ENCODE assay signal across 20 cellular contexts in the genomic region with DNA sequence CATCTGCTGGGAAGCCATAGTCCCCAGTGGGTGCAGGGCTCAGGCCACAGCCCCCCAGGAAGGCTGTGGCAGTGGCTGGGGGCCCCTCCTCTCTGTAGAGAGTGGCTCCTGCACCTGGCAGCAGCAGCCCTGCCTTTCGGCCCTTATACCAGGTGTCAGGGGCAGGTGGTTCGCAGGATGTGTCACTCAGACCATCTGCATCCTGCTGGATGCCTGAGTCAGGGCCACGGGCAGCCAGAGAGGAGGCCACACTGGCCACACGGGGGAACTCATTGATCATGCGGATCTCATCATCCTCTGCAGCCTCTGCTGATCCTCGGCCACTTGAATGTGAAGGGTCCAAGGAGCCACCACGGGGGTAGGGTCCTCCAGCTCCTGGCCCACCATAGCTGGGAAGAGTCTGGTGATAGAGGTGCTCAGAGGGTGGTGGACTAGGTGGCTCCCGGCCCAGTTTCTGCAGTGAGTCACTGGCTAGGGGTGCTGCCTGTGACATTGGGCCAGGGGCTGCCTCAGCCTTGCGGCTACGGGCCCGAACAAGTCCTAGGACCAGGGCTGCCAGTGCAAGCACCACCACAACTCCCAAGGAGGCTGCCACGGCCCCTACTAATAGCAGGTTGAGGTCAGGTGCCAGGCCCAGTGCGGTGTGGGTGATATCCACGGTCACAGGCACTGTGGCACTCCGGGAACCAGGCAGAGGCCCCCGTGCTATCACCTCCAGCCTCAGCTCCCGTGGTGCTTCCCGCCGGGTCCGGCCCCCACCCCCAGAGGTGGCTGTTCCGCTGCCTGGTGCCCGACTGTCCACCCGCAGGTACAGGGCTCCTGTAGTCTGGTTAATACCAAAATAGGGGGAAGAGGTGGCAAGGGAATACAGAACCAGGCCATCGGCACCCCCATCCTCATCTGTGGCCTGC.
DNase-seq lines count a peak whose midpoint lies in the region; ATAC-seq lines count a peak whose summit lies in the region.
"Had no signal": no experiment of that assay in that cellular context is flagged by ENCODE, and none has a peak within 500 bp of the region (broad histone marks: within the 10 kb centered on the region; RNA-seq: fewer than 3 reads in every experiment).

No MANE protein-coding gene starts in this region.

- DNase-seq in AG08395 (ENCODE audit: low spot score) = peak; percentile 19
- DNase-seq in COLO668 (lab: John Stamatoyannopoulos, UW; ENCODE audit: unreplicated experiment) = peak; percentile 84
- DNase-seq in NCI-H774 (lab: John Stamatoyannopoulos, UW) = peak; percentile 33
- DNase-seq in kidney tubule cell (ENCODE audit: low spot score) = peak; percentile 13
- no peak for DNase-seq in effector CD8-positive, alpha-beta T cell (lab: John Stamatoyannopoulos, UW)
- DNase-seq: activated CD4-positive, alpha-beta T cell treated with anti-CD3 and anti-CD28 coated beads for 4 hours; activated naive CD4-positive, alpha-beta T cell treated with anti-CD3 and anti-CD28 coated beads, Interleukin-2, amount 50 U/mL, for 16 hours; activated T-cell treated with anti-CD3 and anti-CD28 coated beads, Interleukin-2, amount 50 U/mL, for 4 hours; anterior cingulate cortex; CD4-positive, alpha-beta T cell; heart right ventricle; Karpas-422; left ventricle myocardium inferior; NCI-H1092; NCI-H2081; stimulated activated CD4-positive, alpha-beta T cell treated with anti-CD3 and anti-CD28 coated beads, Interleukin-1b, Interleukin-23, amount 100 ng/mL, for 48 hours had no signal

- no peak for ATAC-seq in HG02852 (IDR thresholded peaks at IDR 0.05; ENCODE audit: unreplicated experiment)
- ATAC-seq in HG02588 (IDR thresholded peaks at IDR 0.05; ENCODE audit: unreplicated experiment) = no peak
- ATAC-seq: activated T-cell treated with anti-CD3 and anti-CD28 coated beads, Interleukin-2, amount 50 U/mL, for 4 hours; heart right ventricle; Panc1; stimulated activated memory B cell treated with anti-CD40 and anti-IgM and Interleukin-4, amounts not matched to agents 10 μg/mL and 1 μg/mL and 100 μg/mL, for 72 hours had no signal
